ENCODE assay signal across 26 cellular contexts in genomic region chr14:45658226-45658916, GRCh38.
"Had no signal": no experiment of that assay in that cellular context is flagged by ENCODE, and none has a peak within 500 bp of the region (broad histone marks: within the 10 kb centered on the region; RNA-seq: fewer than 3 reads in every experiment).

No MANE protein-coding gene starts in this region.

- H3K27ac ChIP-seq: adrenal gland, body of pancreas, coronary artery, dorsolateral prefrontal cortex, gastroesophageal sphincter, hepatocyte, parathyroid adenoma, psoas muscle, spleen, tibial nerve, uterus had no signal

- H3K4me3 ChIP-seq: adrenal gland, body of pancreas, coronary artery, dorsolateral prefrontal cortex, gastroesophageal sphincter, hepatocyte, psoas muscle, spleen, tibial nerve, uterus had no signal

- H3K36me3 ChIP-seq: adrenal gland, gastroesophageal sphincter, spleen, tibial nerve, uterus had no signal

- H3K9ac ChIP-seq: parathyroid adenoma had no signal

- FAIRE-seq: endothelial cell of umbilical vein, keratinocyte had no signal

- H3K79me2 ChIP-seq: hepatocyte, parathyroid adenoma had no signal

- H2AFZ ChIP-seq: hepatocyte, parathyroid adenoma had no signal

- DNase-seq: activated CD4-positive, alpha-beta T cell treated with anti-CD3 and anti-CD28 coated beads for 4 hours; activated CD4-positive, alpha-beta T cell treated with anti-CD3 and anti-CD28 coated beads, Interleukin-2, amount 50 U/mL, for 4 hours; activated effector memory CD4-positive, alpha-beta T cell treated with anti-CD3 and anti-CD28 coated beads, Interleukin-2, amount 50 U/mL, for 16 hours; activated naive CD4-positive, alpha-beta T cell treated with anti-CD3 and anti-CD28 coated beads for 36 hours; activated naive CD8-positive, alpha-beta T cell treated with anti-CD3 and anti-CD28 coated beads for 36 hours; adrenal gland; aorta; body of pancreas; dorsolateral prefrontal cortex; effector memory CD8-positive, alpha-beta T cell; left cardiac atrium; mammary epithelial cell; naive thymus-derived CD4-positive, alpha-beta T cell; nucleus accumbens; psoas muscle; right cardiac atrium; spleen; stimulated activated naive CD4-positive, alpha-beta T cell treated with Interleukin-2 at 50 U/mL for 16 hours; uterus had no signal

- ATAC-seq: body of pancreas; effector memory CD8-positive, alpha-beta T cell; gastroesophageal sphincter; left cardiac atrium; naive thymus-derived CD4-positive, alpha-beta T cell; psoas muscle; right cardiac atrium had no signal

- H3K4me2 ChIP-seq: hepatocyte had no signal

- H3K9me3 ChIP-seq: adrenal gland, body of pancreas, gastroesophageal sphincter, psoas muscle, tibial nerve, uterus had no signal

- H3K27me3 ChIP-seq: adrenal gland, body of pancreas, dorsolateral prefrontal cortex, gastroesophageal sphincter, hepatocyte, spleen, tibial nerve, uterus had no signal

- H3K4me1 ChIP-seq: adrenal gland, body of pancreas, gastroesophageal sphincter, parathyroid adenoma, psoas muscle, spleen, tibial nerve, uterus had no signal
